19 cellular contexts compared by ENCODE assay signal in genomic region chr19:39499932-39500331, GRCh38. TPM values are rescaled to one million over a fixed set of nuclear protein-coding genes. Genes with fewer than 3 reads are reported as not detected.
A peak's percentile ranks its signal among the peaks of the same experiment; 100 is the strongest.
DNase-seq lines count a peak whose midpoint lies in the region; ATAC-seq and TF ChIP-seq lines count a peak whose summit lies in the region.
"Had no signal": no experiment of that assay in that cellular context is flagged by ENCODE, and none has a peak within 500 bp of the region (broad histone marks: within the 10 kb centered on the region; RNA-seq: fewer than 3 reads in every experiment).

No MANE protein-coding gene starts in this region.

- no peak for TF ChIP-seq CTCF in A673 (conservative IDR thresholded peaks at IDR 0.05; ENCODE audit: low read depth, low read length)
- TF ChIP-seq CTCF in brain microvascular endothelial cell (IDR thresholded peaks at IDR 0.05; ENCODE audit: low read depth, low read length, missing control alignments): no peak

- no peak overlapping the region for H2BK12ac ChIP-seq in neuronal stem cell (ENCODE audit: low read length)

- peak overlapping the region; percentile 9 for H3K27ac Mint-ChIP-seq in activated naive CD4-positive, alpha-beta T cell treated with anti-CD3 and anti-CD28 coated beads, Interleukin-2, amount 10 ng/mL, durations not matched to agents 7 days and 5 days
- H3K27ac Mint-ChIP-seq in T-cell (peak overlapping the region in 1 of 2 donors; percentile 24), memory B cell (no peak overlapping the region)
- no peak overlapping the region for H3K27ac Mint-ChIP-seq in stimulated activated naive CD8-positive, alpha-beta T cell treated with anti-CD3 and anti-CD28 coated beads, Interleukin-15, amount 100 ng/mL, for 72 hours

- no peak overlapping the region for H3K4me2 ChIP-seq in neuronal stem cell (ENCODE audit: insufficient read depth, low read length, poor library complexity, severe bottlenecking)

- no peak overlapping the region for H3K9ac ChIP-seq in neuronal stem cell (ENCODE audit: low read depth, low read length, poor library complexity)

- intact Hi-C loops in A673 (cut with micrococcal nuclease; ENCODE audit: unreplicated experiment): no loop called here

- H3K9me3 Mint-ChIP-seq in activated naive CD4-positive, alpha-beta T cell treated with anti-CD3 and anti-CD28 coated beads, Interleukin-2, amount 10 ng/mL, durations not matched to agents 7 days and 5 days: no peaks in the 10 kb centered on the region
- H3K9me3 Mint-ChIP-seq in T-cell: no peaks in the 10 kb centered on the region
- no peaks in the 10 kb centered on the region for H3K9me3 Mint-ChIP-seq in memory B cell
- no peaks in the 10 kb centered on the region for H3K9me3 Mint-ChIP-seq in stimulated activated naive CD8-positive, alpha-beta T cell treated with anti-CD3 and anti-CD28 coated beads, Interleukin-15, amount 100 ng/mL, for 72 hours

- no peak overlapping the region for H3K23ac ChIP-seq in neuronal stem cell (ENCODE audit: low read depth, low read length, poor library complexity)

- H2BK5ac ChIP-seq in neuronal stem cell (ENCODE audit: low read length): no peak overlapping the region

- H2AFZ ChIP-seq in neuronal stem cell (ENCODE audit: low read length): no peak overlapping the region

- no peak overlapping the region for H3K27ac ChIP-seq in A673 (ENCODE audit: low read depth, low read length, poor library complexity, severe bottlenecking)
- H3K27ac ChIP-seq in neuronal stem cell (replicated peaks; ENCODE audit: low read length): no peak overlapping the region
- no peak overlapping the region for H3K27ac ChIP-seq in brain microvascular endothelial cell
- H3K27ac ChIP-seq: HL-60 had no signal

- no peak overlapping the region for H2AK5ac ChIP-seq in neuronal stem cell (ENCODE audit: low read depth, low read length)

- H3K18ac ChIP-seq in neuronal stem cell (ENCODE audit: low read length): no peak overlapping the region

- H3K4me3 Mint-ChIP-seq in activated naive CD4-positive, alpha-beta T cell treated with anti-CD3 and anti-CD28 coated beads, Interleukin-2, amount 10 ng/mL, durations not matched to agents 7 days and 5 days: no peak overlapping the region
- H3K4me3 Mint-ChIP-seq in T-cell (peak overlapping the region; percentile 25 to 74 (median 34)), memory B cell (peak overlapping the region; percentile 67)
- H3K4me3 Mint-ChIP-seq in stimulated activated naive CD8-positive, alpha-beta T cell treated with anti-CD3 and anti-CD28 coated beads, Interleukin-15, amount 100 ng/mL, for 72 hours: peak overlapping the region; percentile 55 to 67

- H3K4ac ChIP-seq in neuronal stem cell (ENCODE audit: low read length): no peak overlapping the region

- no peak for DNase-seq in activated naive CD4-positive, alpha-beta T cell treated with anti-CD3 and anti-CD28 coated beads, Interleukin-2, amount 10 ng/mL, durations not matched to agents 7 days and 5 days
- DNase-seq in activated naive CD4-positive, alpha-beta T cell (lab: John Stamatoyannopoulos, UW): no peak
- no peak for DNase-seq in T-cell
- no peak for DNase-seq in memory B cell (ENCODE audit: low spot score in 2 of 2)
- DNase-seq in stimulated activated naive CD8-positive, alpha-beta T cell treated with anti-CD3 and anti-CD28 coated beads, Interleukin-15, amount 100 ng/mL, for 72 hours: no peak
- no peak for DNase-seq in A673 (ENCODE audit: low spot score)
- DNase-seq in neuronal stem cell (ENCODE audit: low spot score): no peak
- no peak for DNase-seq in brain microvascular endothelial cell
- DNase-seq: NCI-H1105; NCI-H524 treated with DMSO at 0.1 percent for 48 hours; occipital lobe; right cardiac atrium; stimulated activated naive CD4-positive, alpha-beta T cell treated with Interleukin-2 at 50 U/mL for 16 hours had no signal

- peaks cover 82% of the 10 kb centered on the region for H3K27me3 Mint-ChIP-seq in activated naive CD4-positive, alpha-beta T cell treated with anti-CD3 and anti-CD28 coated beads, Interleukin-2, amount 10 ng/mL, durations not matched to agents 7 days and 5 days
- H3K27me3 Mint-ChIP-seq in T-cell (peaks cover 45 to 63% of the 10 kb centered on the region in 2 donors), memory B cell (peaks cover 32% of the 10 kb centered on the region)
- peaks cover 85% of the 10 kb centered on the region for H3K27me3 Mint-ChIP-seq in stimulated activated naive CD8-positive, alpha-beta T cell treated with anti-CD3 and anti-CD28 coated beads, Interleukin-15, amount 100 ng/mL, for 72 hours

- H2BK15ac ChIP-seq in neuronal stem cell (ENCODE audit: low read length): no peak overlapping the region

- CTCF ChIA-PET in activated naive CD4-positive, alpha-beta T cell treated with anti-CD3 and anti-CD28 coated beads, Interleukin-2, amount 10 ng/mL, durations not matched to agents 7 days and 5 days (lab: Charles Lee): interaction anchor here (0.7 to 0.9 kb wide), 2 partner anchors 14 to 25 kb away, joined by 3 read pairs; no protein-coding TSS in a partner anchor
- CTCF ChIA-PET in T-cell (lab: Charles Lee): interaction anchor here in 1 of 2 donors (0.5 to 0.6 kb wide), 2 partner anchors 25 to 968 kb away, joined by 3 to 4 read pairs; no protein-coding TSS in a partner anchor
- CTCF ChIA-PET in A673 (lab: Charles Lee): interaction anchor here (0.6 kb wide), 2 partner anchors 11 to 55 kb away, joined by 4 to 6 read pairs; partner anchors contain the start of gene SUPT5H

- H3K14ac ChIP-seq in neuronal stem cell (ENCODE audit: low read length): no peak overlapping the region

- H3K4me1 ChIP-seq in A673 (ENCODE audit: insufficient read depth, low read length, poor library complexity, severe bottlenecking) (peaks cover 13% of the 10 kb centered on the region), neuronal stem cell (ENCODE audit: control insufficient read depth in 2 of 2, insufficient read depth in 1 of 2, low read depth in 1 of 2, low read length in 2 of 2) (peaks cover 7 to 9% of the 10 kb centered on the region in 2 donors)

- peaks cover 20% of the 10 kb centered on the region for H3K27me3 ChIP-seq in A673 (replicated peaks; ENCODE audit: insufficient read depth, low read depth, low read length, poor library complexity)
- peaks cover 11 to 57% (median 40%) of the 10 kb centered on the region in 3 experiments for H3K27me3 ChIP-seq in neuronal stem cell (ENCODE audit: control insufficient read depth in 3 of 3, insufficient read depth in 3 of 3, low read depth in 1 of 3, low read length in 3 of 3)
- peaks cover 15% of the 10 kb centered on the region for H3K27me3 ChIP-seq in brain microvascular endothelial cell (replicated peaks)

- H3K9me3 ChIP-seq in A673 (ENCODE audit: low read depth, low read length, poor library complexity, severe bottlenecking): no peaks in the 10 kb centered on the region
- peaks cover 0 to 4% of the 10 kb centered on the region in 2 donors for H3K9me3 ChIP-seq in neuronal stem cell (replicated peaks in 1 of 2; ENCODE audit: control insufficient read depth in 2 of 2, insufficient read depth in 1 of 2, low read depth in 1 of 2, low read length in 2 of 2)
- H3K9me3 ChIP-seq: HAP-1 had no signal

- H2BK120ac ChIP-seq in neuronal stem cell (ENCODE audit: low read depth, low read length): no peak overlapping the region

- no TSS peak for BruUV-seq in A673 (replicated peaks; lab: Mats Ljungman, UMichigan)

- no peaks in the 10 kb centered on the region for H3K36me3 Mint-ChIP-seq in activated naive CD4-positive, alpha-beta T cell treated with anti-CD3 and anti-CD28 coated beads, Interleukin-2, amount 10 ng/mL, durations not matched to agents 7 days and 5 days
- no peaks in the 10 kb centered on the region for H3K36me3 Mint-ChIP-seq in T-cell
- no peaks in the 10 kb centered on the region for H3K36me3 Mint-ChIP-seq in memory B cell

- H4K91ac ChIP-seq in neuronal stem cell (ENCODE audit: low read depth, low read length, poor library complexity): no peak overlapping the region

- H3K36me3 ChIP-seq in A673 (ENCODE audit: insufficient read depth, low read length, poor library complexity, severe bottlenecking): no peaks in the 10 kb centered on the region
- H3K36me3 ChIP-seq in neuronal stem cell (replicated peaks in 1 of 2; ENCODE audit: control insufficient read depth in 2 of 2, insufficient read depth in 2 of 2, low read length in 2 of 2): no peaks in the 10 kb centered on the region
- H3K36me3 ChIP-seq in brain microvascular endothelial cell (replicated peaks): no peaks in the 10 kb centered on the region
- H3K36me3 ChIP-seq: HAP-1 had no signal

- H3K4me3 ChIP-seq in A673 (ENCODE audit: low read depth, low read length, poor library complexity, severe bottlenecking) (no peak overlapping the region), neuronal stem cell (ENCODE audit: low read length in 2 of 2) (no peak overlapping the region), brain microvascular endothelial cell (ENCODE audit: low read depth, low read length) (no peak overlapping the region)
- H3K4me3 ChIP-seq: HAP-1 had no signal

- ATAC-seq in T-cell (replicated peaks in 1 of 4): no peak
- no peak for ATAC-seq in memory B cell (ENCODE audit: low read depth)
- no peak for ATAC-seq in stimulated activated naive CD8-positive, alpha-beta T cell treated with anti-CD3 and anti-CD28 coated beads, Interleukin-15, amount 100 ng/mL, for 72 hours
- ATAC-seq: right cardiac atrium, Right ventricle myocardium inferior had no signal

- H4K8ac ChIP-seq in neuronal stem cell (ENCODE audit: low read depth, low read length): no peak overlapping the region

- POLR2A ChIA-PET in T-cell (lab: Charles Lee) (no interaction called here), A673 (lab: Charles Lee; ENCODE audit: low non-redundant PET) (no interaction called here)

- no CpG with 5 or more reads among the region's 8 CpGs for WGBS in neuronal stem cell (ENCODE audit: extremely low coverage in 2 of 2, insufficient read length in 2 of 2, insufficient replicate concordance in 1 of 2), 2 donors

- in situ Hi-C loops in brain microvascular endothelial cell (cut with HindIII; ENCODE audit: low pct_ligation_motif_present, low sequenced_read_pairs): no loop called here

- H3K4me1 Mint-ChIP-seq in activated naive CD4-positive, alpha-beta T cell treated with anti-CD3 and anti-CD28 coated beads, Interleukin-2, amount 10 ng/mL, durations not matched to agents 7 days and 5 days: peaks cover 26% of the 10 kb centered on the region
- peaks cover 23 to 35% (median 30%) of the 10 kb centered on the region in 3 donors for H3K4me1 Mint-ChIP-seq in T-cell
- peaks cover 24% of the 10 kb centered on the region for H3K4me1 Mint-ChIP-seq in memory B cell
- peaks cover 39% of the 10 kb centered on the region for H3K4me1 Mint-ChIP-seq in stimulated activated naive CD8-positive, alpha-beta T cell treated with anti-CD3 and anti-CD28 coated beads, Interleukin-15, amount 100 ng/mL, for 72 hours

- no peaks in the 10 kb centered on the region for H3K79me1 ChIP-seq in neuronal stem cell (ENCODE audit: low read depth, low read length)

RNA-seq across cellular contexts. Expression of gene DLL3, which starts 1.2 kb away (rescaled TPM):
- total RNA-seq in T-cell (under 1 TPM in 2 of 5 donors, not detected in 3; 0.16 to 0.20 TPM), A673 (2021) (0.69 and 0.96 TPM in 2 replicates)
- 4.0 TPM for polyA plus RNA-seq in neuronal stem cell (2013, experiment 1 of 2)
- polyA plus RNA-seq in neuronal stem cell (2013, experiment 2 of 2): 4.0 TPM
- total RNA-seq: mesenteric fat pad, right cardiac atrium, Right ventricle myocardium inferior, ureter had no signal

RNA-seq across cellular contexts. Expression of gene SELENOV, which starts 15.0 kb away (rescaled TPM):
- total RNA-seq in T-cell (not detected), A673 (2021) (not detected in 2 replicates)
- polyA plus RNA-seq in neuronal stem cell (2013, experiment 1 of 2): 4.2 TPM
- 4.3 TPM for polyA plus RNA-seq in neuronal stem cell (2013, experiment 2 of 2)
- total RNA-seq: mesenteric fat pad, occipital lobe, right cardiac atrium, Right ventricle myocardium inferior, ureter had no signal
- polyA plus RNA-seq: AG04450, right cardiac atrium had no signal

RNA-seq across cellular contexts. Expression of gene TIMM50, which starts 19.3 kb away (rescaled TPM):
- total RNA-seq in T-cell (10 to 100 TPM; 50.5 to 53.7 (median 53.0) TPM), A673 (2021) (165 and 174 TPM in 2 replicates)
- 67.0 TPM for polyA plus RNA-seq in neuronal stem cell (2013, experiment 1 of 2)
- 62.8 TPM for polyA plus RNA-seq in neuronal stem cell (2013, experiment 2 of 2)

RNA-seq across cellular contexts. Expression of gene EID2B, which starts 32.7 kb away (rescaled TPM):
- total RNA-seq in T-cell: 1 to 10 TPM; 4.1 to 6.3 (median 5.8) TPM
- 3.4 and 4.2 TPM in 2 replicates for total RNA-seq in A673 (2021)
- polyA plus RNA-seq in neuronal stem cell (2013, experiment 1 of 2): 9.6 TPM
- 10.4 TPM for polyA plus RNA-seq in neuronal stem cell (2013, experiment 2 of 2)

RNA-seq across cellular contexts. Expression of gene EID2, which starts 40.0 kb away (rescaled TPM):
- total RNA-seq in T-cell (10 to 100 TPM; 14.4 to 21.9 (median 19.8) TPM), A673 (2021) (25.0 and 25.2 TPM in 2 replicates)
- 27.4 TPM for polyA plus RNA-seq in neuronal stem cell (2013, experiment 1 of 2)
- polyA plus RNA-seq in neuronal stem cell (2013, experiment 2 of 2): 28.6 TPM
